In the genomic region with DNA sequence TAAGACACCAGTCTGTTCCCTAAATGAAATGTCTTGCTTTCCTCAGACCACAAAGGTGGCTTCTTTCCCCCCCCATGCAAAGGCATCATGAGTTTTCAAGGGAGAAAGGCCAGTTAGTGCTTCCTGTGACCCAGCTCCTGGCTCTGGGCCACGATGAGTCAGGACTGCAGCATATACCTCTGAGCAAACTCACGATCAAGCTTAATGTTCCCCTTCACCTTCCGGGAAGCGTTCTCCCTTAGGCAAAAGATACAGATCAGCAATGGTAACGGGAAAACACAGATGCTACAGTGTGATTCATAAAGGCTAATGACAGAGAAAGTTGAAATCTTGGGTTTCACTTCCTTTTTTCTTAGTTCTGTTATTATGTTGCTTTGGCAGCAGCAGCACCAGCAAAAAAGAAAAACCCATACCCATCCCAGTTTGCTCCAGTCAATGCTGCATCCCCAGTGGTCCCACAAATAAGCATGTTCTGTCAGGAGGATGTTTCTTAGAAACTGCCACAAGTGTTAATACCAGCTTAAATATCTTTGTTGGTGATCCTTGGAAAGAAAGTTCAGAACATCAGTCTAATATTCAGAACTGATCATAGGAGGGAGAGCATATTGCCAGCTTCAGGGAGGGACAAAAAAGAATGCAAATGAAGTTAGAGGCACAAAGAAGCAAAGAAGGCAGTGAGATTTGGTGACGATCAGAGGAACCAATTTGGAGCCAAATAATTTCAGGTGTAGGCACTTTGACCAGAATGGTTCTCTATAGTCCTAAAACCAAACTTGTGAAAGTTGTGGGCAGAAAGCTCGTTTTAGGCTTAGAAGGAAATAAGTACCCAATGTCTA, we compare ENCODE assay signal across 8 cellular contexts. TPM values are rescaled to one million over a fixed set of nuclear protein-coding genes. Genes with fewer than 3 reads are reported as not detected.
DNase-seq lines count a peak whose midpoint lies in the region; ATAC-seq and TF ChIP-seq lines count a peak whose summit lies in the region.

No MANE protein-coding gene starts in this region.

- TF ChIP-seq CTCF in BE2C (IDR thresholded peaks at IDR 0.05; ENCODE audit: low read depth, low read length), result no peak

- ATAC-seq in GM19324 (IDR thresholded peaks at IDR 0.05; ENCODE audit: low FRiP score, unreplicated experiment), result peak; percentile 84
- ATAC-seq in HG03196 (IDR thresholded peaks at IDR 0.05; ENCODE audit: unreplicated experiment), result peak; percentile 93
- ATAC-seq in SK-N-SH treated with all-trans-retinoic acid at 6 μM for 48 hours, result peak; percentile 92

- no peaks in the 10 kb centered on the region for H3K27me3 ChIP-seq in BE2C

- DNase-seq in BE2C, result peak; percentile 36
- DNase-seq in germinal center (ENCODE audit: low spot score), result peak; percentile 3
- DNase-seq in stimulated activated CD4-positive, alpha-beta T cell treated with anti-CD3 and anti-CD28 coated beads, TNF-alpha, amount 100 ng/mL, for 24 hours (ENCODE audit: low read depth in 3 of 3), result peak; percentile 2 to 61 (median 5)
- DNase-seq in NCI-H446 (lab: John Stamatoyannopoulos, UW), result no peak
- no peak for DNase-seq in NCI-H2227 (lab: John Stamatoyannopoulos, UW; ENCODE audit: unreplicated experiment)

- no peaks in the 10 kb centered on the region for H3K4me1 ChIP-seq in BE2C

- no peaks in the 10 kb centered on the region for H3K36me3 ChIP-seq in BE2C

- H3K4me3 ChIP-seq in BE2C (ENCODE audit: low read depth, low read length), result no peak overlapping the region

- H3K9me3 ChIP-seq in BE2C, result no peaks in the 10 kb centered on the region

TF ChIP-seq in SK-N-SH treated with all-trans-retinoic acid at 6 μM for 48 hours, 23 proteins besides CTCF, POLR2A, EP300 and RAD21:
- TF ChIP-seq, protein P1, sequence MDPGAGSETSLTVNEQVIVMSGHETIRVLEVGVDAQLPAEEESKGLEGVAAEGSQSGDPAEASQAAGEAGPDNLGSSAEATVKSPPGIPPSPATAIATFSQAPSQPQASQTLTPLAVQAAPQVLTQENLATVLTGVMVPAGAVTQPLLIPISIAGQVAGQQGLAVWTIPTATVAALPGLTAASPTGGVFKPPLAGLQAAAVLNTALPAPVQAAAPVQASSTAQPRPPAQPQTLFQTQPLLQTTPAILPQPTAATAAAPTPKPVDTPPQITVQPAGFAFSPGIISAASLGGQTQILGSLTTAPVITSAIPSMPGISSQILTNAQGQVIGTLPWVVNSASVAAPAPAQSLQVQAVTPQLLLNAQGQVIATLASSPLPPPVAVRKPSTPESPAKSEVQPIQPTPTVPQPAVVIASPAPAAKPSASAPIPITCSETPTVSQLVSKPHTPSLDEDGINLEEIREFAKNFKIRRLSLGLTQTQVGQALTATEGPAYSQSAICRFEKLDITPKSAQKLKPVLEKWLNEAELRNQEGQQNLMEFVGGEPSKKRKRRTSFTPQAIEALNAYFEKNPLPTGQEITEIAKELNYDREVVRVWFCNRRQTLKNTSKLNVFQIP (CRISPR knock-in tag; IDR thresholded peaks at IDR 0.05; ENCODE audit: borderline replicate concordance, low read depth), result no peak
- TF ChIP-seq ARNTL (CRISPR knock-in tag; IDR thresholded peaks at IDR 0.05; ENCODE audit: borderline replicate concordance, low read depth), result no peak
- no peak for TF ChIP-seq ZFP3 (CRISPR knock-in tag; IDR thresholded peaks at IDR 0.05)
- TF ChIP-seq GLIS3 (CRISPR knock-in tag; IDR thresholded peaks at IDR 0.05), result no peak
- TF ChIP-seq ZNF565 (CRISPR knock-in tag; conservative IDR thresholded peaks at IDR 0.05; ENCODE audit: low read depth), result no peak
- no peak for TF ChIP-seq TOX (CRISPR knock-in tag; IDR thresholded peaks at IDR 0.05; ENCODE audit: borderline replicate concordance)
- TF ChIP-seq OSR1 (CRISPR knock-in tag; IDR thresholded peaks at IDR 0.05), result no peak
- no peak for TF ChIP-seq ISL1 (CRISPR knock-in tag; IDR thresholded peaks at IDR 0.05)
- no peak for TF ChIP-seq ZFP30 (CRISPR knock-in tag; IDR thresholded peaks at IDR 0.05)
- no peak for TF ChIP-seq PPARA (CRISPR knock-in tag; IDR thresholded peaks at IDR 0.05; ENCODE audit: borderline replicate concordance)

RNA-seq across cellular contexts. Expression of gene LONRF3, which starts 41.2 kb away (rescaled TPM):
- polyA plus RNA-seq in BE2C (2012; ENCODE audit: insufficient read depth, insufficient read length, low read depth), result not detected

RNA-seq across cellular contexts. Expression of gene CT47C1, which starts 57.2 kb away (rescaled TPM):
- not detected for polyA plus RNA-seq in BE2C (2012; ENCODE audit: insufficient read depth, insufficient read length, low read depth)

Comparison
In these comparisons a context has a peak if more than half of its experiments do, and no peak if none do; other contexts are left out.
1. DNase-seq: peak in BE2C (single experiment), germinal center (single experiment) and stimulated activated CD4-positive, alpha-beta T cell treated with anti-CD3 and anti-CD28 coated beads, TNF-alpha, amount 100 ng/mL, for 24 hours (3 of 3); none in NCI-H446 (0 of 2) and NCI-H2227 (single experiment).
2. Peak in every context shown above with its lines, with median percentiles within 50 percentile points of each other: ATAC-seq.